In the genomic region with DNA sequence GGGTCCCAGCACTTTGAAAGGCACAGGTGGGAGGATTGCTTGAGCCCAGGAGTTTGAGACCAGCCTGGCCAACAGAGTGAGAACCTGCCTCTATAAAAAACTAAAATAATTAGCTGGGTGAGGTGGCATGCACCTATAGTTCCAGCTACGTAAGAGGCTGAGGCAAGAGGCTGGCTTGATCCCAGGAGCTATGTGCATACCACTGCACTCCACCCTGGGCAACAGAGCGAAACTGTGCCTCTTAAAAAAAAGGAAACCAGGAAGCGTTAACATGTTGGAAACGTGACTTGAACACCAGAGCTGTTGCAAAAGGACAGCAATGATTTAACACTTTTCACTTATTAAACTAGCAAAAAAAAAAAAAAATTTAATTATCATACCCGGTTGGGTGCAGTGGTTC, we compare ENCODE assay signal across 19 cellular contexts.
"Had no signal": no experiment of that assay in that cellular context is flagged by ENCODE, and none has a peak within 500 bp of the region (broad histone marks: within the 10 kb centered on the region; RNA-seq: fewer than 3 reads in every experiment).

No MANE protein-coding gene starts in this region.

- DNase-seq: activated CD4-positive, alpha-beta memory T cell treated with anti-CD3 and anti-CD28 coated beads, Interleukin-2, amount 10 ng/mL, durations not matched to agents 7 days and 5 days; activated CD4-positive, alpha-beta T cell treated with anti-CD3 and anti-CD28 coated beads for 4 hours; activated CD8-positive, alpha-beta memory T cell treated with anti-CD3 and anti-CD28 coated beads, Interleukin-2, amount 10 ng/mL, durations not matched to agents 7 days and 5 days; activated naive CD4-positive, alpha-beta T cell; activated naive CD8-positive, alpha-beta T cell treated with anti-CD3 and anti-CD28 coated beads for 36 hours; amniotic stem cell; effector CD8-positive, alpha-beta T cell; esophagus squamous epithelium; nucleus accumbens; posterior cingulate gyrus; stimulated activated CD4-positive, alpha-beta T cell treated with anti-CD3 and anti-CD28 coated beads, Interleukin-15, amount 100 ng/mL, for 24 hours; stimulated activated CD4-positive, alpha-beta T cell treated with anti-CD3 and anti-CD28 coated beads, Interleukin-2, amount 100 ng/mL, for 48 hours; transverse colon had no signal

- H3K27me3 ChIP-seq: cardiac muscle cell, esophagus squamous epithelium, hepatocyte, right atrium auricular region, transverse colon had no signal

- ATAC-seq: activated CD8-positive, alpha-beta memory T cell treated with anti-CD3 and anti-CD28 coated beads, Interleukin-2, amount 10 ng/mL, durations not matched to agents 7 days and 5 days; activated T-helper 17 cell treated with anti-CD3 and anti-CD28 coated beads, Interleukin-2, amount 50 U/mL, for 72 hours; natural killer cell treated with Interleukin-12 subunit alpha and Interleukin-12 subunit beta and Interleukin-15 and Interleukin-18, amount 100 ng/mL, for 72 hours had no signal

- H3K27ac ChIP-seq: cardiac muscle cell, esophagus squamous epithelium, hepatocyte, right atrium auricular region, skin epidermis, transverse colon had no signal

- H3K9me3 ChIP-seq: esophagus squamous epithelium, right atrium auricular region, transverse colon had no signal

- H3K4me3 ChIP-seq: cardiac muscle cell, esophagus squamous epithelium, hepatocyte, right atrium auricular region, skin epidermis, transverse colon had no signal
